Comparison of ENCODE assay signal across 29 cellular contexts in the genomic region with DNA sequence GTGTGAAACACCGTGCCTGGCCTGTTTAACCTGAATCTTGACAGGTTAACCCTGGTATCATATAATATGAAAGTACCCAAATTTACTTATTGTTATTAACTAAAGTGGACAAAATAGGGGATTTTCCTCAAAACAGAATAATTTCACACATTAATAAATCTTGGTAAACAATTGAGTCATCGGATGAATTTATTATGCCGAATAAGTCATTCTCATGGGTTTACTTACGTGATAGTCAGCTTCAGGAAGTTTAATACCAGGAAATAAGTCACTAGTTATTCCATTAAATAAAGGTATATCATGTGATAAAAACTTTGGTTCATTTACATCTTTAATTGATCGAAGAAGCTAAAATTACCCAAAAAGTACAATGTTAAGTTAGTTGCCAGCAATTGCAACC.
"Had no signal": no experiment of that assay in that cellular context is flagged by ENCODE, and none has a peak within 500 bp of the region (broad histone marks: within the 10 kb centered on the region; RNA-seq: fewer than 3 reads in every experiment).

No MANE protein-coding gene starts in this region.

- H3K9me3 Mint-ChIP-seq: nephron, neural crest cell had no signal

- H3K36me3 ChIP-seq: left lung, lower lobe of right lung, pancreas, right atrium auricular region, right lobe of liver, stomach, thyroid gland, transverse colon, upper lobe of left lung, vagina had no signal

- H3K4me3 ChIP-seq: hepatocyte, left lung, lower lobe of right lung, pancreas, psoas muscle, right atrium auricular region, right lobe of liver, stomach, testis, thyroid gland, transverse colon, upper lobe of left lung, vagina had no signal

- FAIRE-seq: keratinocyte, pancreas had no signal

- H3K4me2 ChIP-seq: hepatocyte had no signal

- H3K27ac ChIP-seq: hepatocyte, left lung, lower lobe of right lung, pancreas, psoas muscle, right atrium auricular region, right lobe of liver, stomach, testis, thyroid gland, transverse colon, upper lobe of left lung, vagina had no signal

- H3K27me3 ChIP-seq: hepatocyte, left lung, pancreas, right atrium auricular region, right lobe of liver, stomach, testis, thyroid gland, transverse colon, upper lobe of left lung, vagina had no signal

- H3K79me2 ChIP-seq: hepatocyte had no signal

- ATAC-seq: left cardiac atrium; left lung; lower lobe of right lung; naive thymus-derived CD8-positive, alpha-beta T cell; pancreas; psoas muscle; right lobe of liver; stimulated activated naive B cell treated with anti-CD40 and anti-IgM and Interleukin-4, amounts not matched to agents 10 μg/mL and 1 μg/mL and 100 μg/mL, for 72 hours; stimulated activated naive CD8-positive, alpha-beta T cell treated with anti-CD3 and anti-CD28 coated beads, Interleukin-15, Interleukin-2, amounts not matched to agents 100 U/mL and 50 U/mL, for 24 hours had no signal

- H3K27ac Mint-ChIP-seq: naive thymus-derived CD8-positive, alpha-beta T cell; nephron; stimulated activated naive B cell treated with anti-CD40 and anti-IgM and Interleukin-4, amounts not matched to agents 10 μg/mL and 1 μg/mL and 100 μg/mL, for 72 hours had no signal

- H3K4me1 ChIP-seq: left lung, lower lobe of right lung, psoas muscle, right atrium auricular region, right lobe of liver, testis, upper lobe of left lung, vagina had no signal

- H3K4me1 Mint-ChIP-seq: naive thymus-derived CD8-positive, alpha-beta T cell; stimulated activated naive B cell treated with anti-CD40 and anti-IgM and Interleukin-4, amounts not matched to agents 10 μg/mL and 1 μg/mL and 100 μg/mL, for 72 hours had no signal

- H3K36me3 Mint-ChIP-seq: naive thymus-derived CD8-positive, alpha-beta T cell had no signal

- DNase-seq: kidney glomerular epithelial cell; left cardiac atrium; left lung; lower lobe of right lung; mammary epithelial cell; mesenchymal stem cell; naive thymus-derived CD8-positive, alpha-beta T cell; nucleus accumbens; pancreas; posterior cingulate gyrus; psoas muscle; right lobe of liver; stimulated activated CD4-positive, alpha-beta T cell treated with anti-CD3 and anti-CD28 coated beads, Interleukin-12 subunit alpha, Interleukin-12 subunit beta, amount 100 ng/mL, for 4 hours; stimulated activated CD4-positive, alpha-beta T cell treated with anti-CD3 and anti-CD28 coated beads, Interleukin-15, amount 100 ng/mL, for 24 hours; stimulated activated CD4-positive, alpha-beta T cell treated with anti-CD3 and anti-CD28 coated beads, Interleukin-2, amount 100 ng/mL, for 24 hours; stimulated activated CD4-positive, alpha-beta T cell treated with anti-CD3 and anti-CD28 coated beads, Interleukin-4, amount 100 ng/mL, for 1 hour; stimulated activated naive B cell treated with anti-CD40 and anti-IgM and Interleukin-4, amounts not matched to agents 10 μg/mL and 1 μg/mL and 100 μg/mL, for 72 hours; stimulated activated naive CD8-positive, alpha-beta T cell treated with anti-CD3 and anti-CD28 coated beads, Interleukin-15, Interleukin-2, amounts not matched to agents 100 U/mL and 50 U/mL, for 24 hours; stomach; testis; thyroid gland; transverse colon; upper lobe of left lung had no signal

- H3K9me3 ChIP-seq: left lung, lower lobe of right lung, pancreas, psoas muscle, right lobe of liver, stomach, testis, thyroid gland, transverse colon, upper lobe of left lung, vagina had no signal

- H3K4me3 Mint-ChIP-seq: naive thymus-derived CD8-positive, alpha-beta T cell; nephron; neural crest cell; stimulated activated naive B cell treated with anti-CD40 and anti-IgM and Interleukin-4, amounts not matched to agents 10 μg/mL and 1 μg/mL and 100 μg/mL, for 72 hours had no signal
